ENCODE assay signal across 14 cellular contexts in the genomic region with DNA sequence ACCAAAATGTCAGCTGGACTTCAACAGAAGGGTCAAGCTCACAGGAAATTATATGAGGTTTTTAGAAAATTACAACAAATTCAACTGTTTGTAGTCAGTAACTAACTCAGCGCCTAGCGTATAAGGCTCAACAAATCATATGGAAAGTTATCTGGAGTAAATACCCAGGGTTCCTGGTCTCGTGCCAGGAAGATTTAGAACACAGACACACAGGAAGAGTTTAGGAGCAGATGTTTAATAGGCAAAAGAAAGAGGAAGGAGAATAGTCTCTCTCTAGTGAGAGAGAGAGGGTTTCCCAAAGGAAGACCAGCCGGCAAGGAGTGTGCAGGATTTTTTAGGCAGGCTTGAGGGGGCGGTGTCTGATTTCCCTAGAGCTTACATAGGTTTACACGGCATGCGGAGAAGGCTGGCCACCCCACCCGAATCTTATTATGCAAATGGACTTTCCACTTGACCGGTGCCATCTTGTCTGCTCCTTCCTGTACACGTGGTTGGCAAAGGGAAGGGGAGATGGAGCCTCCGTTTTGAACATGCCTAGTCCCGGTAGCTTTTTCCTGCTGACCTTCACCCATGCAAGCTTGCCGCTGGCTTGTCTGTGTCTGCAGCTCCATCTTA.
"Had no signal": no experiment of that assay in that cellular context is flagged by ENCODE, and none has a peak within 500 bp of the region (broad histone marks: within the 10 kb centered on the region; RNA-seq: fewer than 3 reads in every experiment).

No MANE protein-coding gene starts in this region.

- H3K4me1 Mint-ChIP-seq: activated naive CD8-positive, alpha-beta T cell treated with anti-CD3 and anti-CD28 coated beads, Interleukin-2, amount 50 U/mL, for 24 hours; naive thymus-derived CD4-positive, alpha-beta T cell; stimulated activated effector memory CD8-positive, alpha-beta T cell treated with anti-CD3 and anti-CD28 coated beads, Interleukin-12 subunit alpha, Interleukin-12 subunit beta, amount 100 ng/mL, for 72 hours had no signal

- H3K4me1 ChIP-seq: heart left ventricle, thyroid gland had no signal

- H3K27me3 Mint-ChIP-seq: activated naive CD8-positive, alpha-beta T cell treated with anti-CD3 and anti-CD28 coated beads, Interleukin-2, amount 50 U/mL, for 24 hours; effector memory CD8-positive, alpha-beta T cell had no signal

- ATAC-seq: activated naive CD8-positive, alpha-beta T cell treated with anti-CD3 and anti-CD28 coated beads, Interleukin-2, amount 50 U/mL, for 24 hours; effector memory CD8-positive, alpha-beta T cell; heart left ventricle; left lobe of liver; naive thymus-derived CD4-positive, alpha-beta T cell; stimulated activated effector memory CD8-positive, alpha-beta T cell treated with anti-CD3 and anti-CD28 coated beads, Interleukin-12 subunit alpha, Interleukin-12 subunit beta, amount 100 ng/mL, for 72 hours had no signal

- H3K4me3 ChIP-seq: heart left ventricle, thyroid gland had no signal

- H3K9me3 Mint-ChIP-seq: activated naive CD4-positive, alpha-beta T cell treated with anti-CD3 and anti-CD28 coated beads for 36 hours; activated naive CD8-positive, alpha-beta T cell treated with anti-CD3 and anti-CD28 coated beads, Interleukin-2, amount 50 U/mL, for 24 hours; activated T-helper 2 cell treated with anti-CD3 and anti-CD28 coated beads, Interferon-gamma antibody, Interleukin-2, Interleukin-4, amounts not matched to agents 10 μg/mL and 5 μg/mL and 100 μg/mL, durations not matched to agents 14 hours and 24 hours and 36 hours; effector memory CD8-positive, alpha-beta T cell; stimulated activated effector memory CD8-positive, alpha-beta T cell treated with anti-CD3 and anti-CD28 coated beads, Interleukin-12 subunit alpha, Interleukin-12 subunit beta, amount 100 ng/mL, for 72 hours had no signal

- H3K27ac Mint-ChIP-seq: activated naive CD4-positive, alpha-beta T cell treated with anti-CD3 and anti-CD28 coated beads for 36 hours; activated naive CD8-positive, alpha-beta T cell treated with anti-CD3 and anti-CD28 coated beads, Interleukin-2, amount 50 U/mL, for 24 hours; activated T-helper 2 cell treated with anti-CD3 and anti-CD28 coated beads, Interferon-gamma antibody, Interleukin-2, Interleukin-4, amounts not matched to agents 10 μg/mL and 5 μg/mL and 100 μg/mL, durations not matched to agents 14 hours and 24 hours and 36 hours; effector memory CD8-positive, alpha-beta T cell; naive thymus-derived CD4-positive, alpha-beta T cell; stimulated activated effector memory CD8-positive, alpha-beta T cell treated with anti-CD3 and anti-CD28 coated beads, Interleukin-12 subunit alpha, Interleukin-12 subunit beta, amount 100 ng/mL, for 72 hours had no signal

- H3K36me3 ChIP-seq: heart left ventricle, thyroid gland had no signal

- DNase-seq: activated CD4-positive, CD25-positive, alpha-beta regulatory T cell treated with anti-CD3 and anti-CD28 coated beads, Interleukin-2, amount 50 U/mL, for 72 hours; activated naive CD4-positive, alpha-beta T cell treated with anti-CD3 and anti-CD28 coated beads for 36 hours; activated naive CD8-positive, alpha-beta T cell treated with anti-CD3 and anti-CD28 coated beads, Interleukin-2, amount 50 U/mL, for 24 hours; aorta; cerebellar nuclear complex; effector memory CD8-positive, alpha-beta T cell; heart left ventricle; naive thymus-derived CD4-positive, alpha-beta T cell; posterior cingulate gyrus; retina; thyroid gland had no signal

- H3K9me3 ChIP-seq: heart left ventricle, thyroid gland had no signal

- H3K4me3 Mint-ChIP-seq: activated naive CD4-positive, alpha-beta T cell treated with anti-CD3 and anti-CD28 coated beads for 36 hours; activated naive CD8-positive, alpha-beta T cell treated with anti-CD3 and anti-CD28 coated beads, Interleukin-2, amount 50 U/mL, for 24 hours; effector memory CD8-positive, alpha-beta T cell; naive thymus-derived CD4-positive, alpha-beta T cell; stimulated activated effector memory CD8-positive, alpha-beta T cell treated with anti-CD3 and anti-CD28 coated beads, Interleukin-12 subunit alpha, Interleukin-12 subunit beta, amount 100 ng/mL, for 72 hours had no signal

- H3K36me3 Mint-ChIP-seq: naive thymus-derived CD4-positive, alpha-beta T cell; stimulated activated effector memory CD8-positive, alpha-beta T cell treated with anti-CD3 and anti-CD28 coated beads, Interleukin-12 subunit alpha, Interleukin-12 subunit beta, amount 100 ng/mL, for 72 hours had no signal

- H3K27me3 ChIP-seq: heart left ventricle, thyroid gland had no signal

- H3K27ac ChIP-seq: heart left ventricle, thyroid gland had no signal
